Comparison of ENCODE assay signal across 9 cellular contexts in the genomic region with DNA sequence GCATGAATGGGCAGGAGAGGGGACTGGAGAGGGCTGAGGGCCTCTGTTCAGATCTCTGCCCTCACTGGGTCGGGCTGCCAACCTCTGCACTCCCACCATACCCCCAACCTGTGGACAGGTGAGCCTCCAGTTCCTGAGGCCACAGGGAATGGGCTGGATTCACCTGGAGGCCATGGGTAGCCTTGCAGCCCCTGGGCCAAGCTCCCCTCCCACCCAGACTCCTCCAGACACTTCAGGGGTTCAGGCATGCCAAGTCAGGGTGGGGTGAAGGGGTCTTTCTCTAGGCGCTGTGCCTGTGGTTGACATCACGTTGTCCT.
DNase-seq lines count a peak whose midpoint lies in the region; ATAC-seq, FAIRE-seq and TF ChIP-seq lines count a peak whose summit lies in the region.
"Had no signal": no experiment of that assay in that cellular context is flagged by ENCODE, and none has a peak within 500 bp of the region (broad histone marks: within the 10 kb centered on the region; RNA-seq: fewer than 3 reads in every experiment).

No MANE protein-coding gene starts in this region.

- dilution Hi-C loops in endothelial cell of umbilical vein (cut with MboI; ENCODE audit: extremely low pct_ligation_motif_present, low sequenced_read_pairs): no loop called here

- H3K27me3 ChIP-seq in AG04450 (ENCODE audit: control insufficient read depth, insufficient read depth, low read length) (no peaks in the 10 kb centered on the region), PC-3 (ENCODE audit: low read length) (no peaks in the 10 kb centered on the region), endothelial cell of umbilical vein (ENCODE audit: control insufficient read depth in 2 of 2, insufficient read depth in 2 of 2, low read length in 2 of 2) (no peaks in the 10 kb centered on the region), osteoblast (ENCODE audit: insufficient read depth, low read length) (no peaks in the 10 kb centered on the region)

- peak; percentile 1 for TF ChIP-seq POLR2A in endothelial cell of umbilical vein (IDR thresholded peaks at IDR 0.05; ENCODE audit: low read depth, low read length)

- H3K9ac ChIP-seq in PC-3 (ENCODE audit: low read length) (peak overlapping the region; percentile 46), endothelial cell of umbilical vein (replicated peaks; ENCODE audit: extremely low read depth, insufficient read depth, low read length) (peak overlapping the region; percentile 48)

- BruUV-seq in PC-3 (replicated peaks; lab: Mats Ljungman, UMichigan) (TSS peak; percentile 52), endothelial cell of umbilical vein (replicated peaks; lab: Mats Ljungman, UMichigan) (no TSS peak), OCI-LY7 (replicated peaks; lab: Mats Ljungman, UMichigan) (no TSS peak)

- H3K9me1 ChIP-seq in endothelial cell of umbilical vein (replicated peaks; ENCODE audit: control insufficient read depth, extremely low read depth, insufficient read depth, low read length): no peaks in the 10 kb centered on the region

- intact Hi-C loops in PC-3 (cut with micrococcal nuclease): no loop called here
- intact Hi-C loops in endothelial cell of umbilical vein (cut with micrococcal nuclease): no loop called here
- intact Hi-C loops in OCI-LY7 (cut with micrococcal nuclease; ENCODE audit: unreplicated experiment): no loop called here

- CTCF ChIA-PET in AG04450 (lab: Charles Lee): interaction anchor here (1.3 kb wide), 1 partner anchor 11 kb away, joined by 4 read pairs; no protein-coding TSS in a partner anchor
- CTCF ChIA-PET in PC-3 (lab: Charles Lee): interaction anchor here (0.6 to 1.9 kb wide), 6 partner anchors 24 to 702 kb away, joined by 3 to 22 read pairs (median 4); no protein-coding TSS in a partner anchor
- CTCF ChIA-PET in endothelial cell of umbilical vein (lab: Charles Lee): interaction anchor here (0.5 to 1.9 kb wide), 8 partner anchors 8 to 1102 kb away, joined by 3 to 13 read pairs (median 4); no protein-coding TSS in a partner anchor
- CTCF ChIA-PET in OCI-LY7 (lab: Charles Lee; ENCODE audit: unreplicated experiment): interaction anchor here (1.2 kb wide), 1 partner anchor 51 kb away, joined by 3 read pairs; no protein-coding TSS in a partner anchor

- H3K36me3 ChIP-seq in PC-3 (ENCODE audit: low read depth, low read length) (peaks cover 9% of the 10 kb centered on the region; the same call in 1 of the 2 replicates), endothelial cell of umbilical vein (ENCODE audit: control insufficient read depth in 2 of 2, extremely low read depth in 1 of 2, insufficient read depth in 2 of 2, low read length in 2 of 2) (no peaks in the 10 kb centered on the region), osteoblast (ENCODE audit: insufficient read depth, low read length) (peaks cover 9% of the 10 kb centered on the region), OCI-LY7 (ENCODE audit: insufficient read depth, low read length) (no peaks in the 10 kb centered on the region)

- H3K27ac ChIP-seq in AG04450 (ENCODE audit: low read depth, low read length) (peak overlapping the region; percentile 91), PC-3 (ENCODE audit: low read length) (peak overlapping the region; percentile 77), endothelial cell of umbilical vein (ENCODE audit: insufficient read depth, low read depth, low read length) (peak overlapping the region; percentile 88), osteoblast (ENCODE audit: low read depth, low read length) (peak overlapping the region; percentile 94), OCI-LY7 (ENCODE audit: low read depth, low read length, poor library complexity, severe bottlenecking) (no peak overlapping the region)

- FAIRE-seq in endothelial cell of umbilical vein (lab: Jason Lieb, UNC): no peak

- H4K20me1 ChIP-seq in PC-3 (ENCODE audit: low read length) (no peaks in the 10 kb centered on the region), endothelial cell of umbilical vein (replicated peaks; ENCODE audit: control insufficient read depth, extremely low read depth, insufficient read depth, low read length) (no peaks in the 10 kb centered on the region), osteoblast (ENCODE audit: insufficient read depth, low read length) (peaks cover 2% of the 10 kb centered on the region), OCI-LY7 (ENCODE audit: insufficient read depth, low read length) (no peaks in the 10 kb centered on the region)

- H3K4me1 ChIP-seq in PC-3 (ENCODE audit: insufficient read depth, low read length) (peaks cover 62% of the 10 kb centered on the region), endothelial cell of umbilical vein (ENCODE audit: control insufficient read depth, extremely low read depth, insufficient read depth, low read length) (peaks cover 84% of the 10 kb centered on the region), osteoblast (ENCODE audit: insufficient read depth, low read length) (peaks cover 74% of the 10 kb centered on the region), OCI-LY7 (ENCODE audit: insufficient read depth, low read length, poor library complexity, severe bottlenecking) (peaks cover 39% of the 10 kb centered on the region)

- H3K9me2 ChIP-seq in PC-3 (replicated peaks; ENCODE audit: low read length): no peaks in the 10 kb centered on the region
- H3K9me2 ChIP-seq in OCI-LY7 (ENCODE audit: insufficient read depth, low read length): no peaks in the 10 kb centered on the region

- H3K9me3 ChIP-seq in AG04450 (ENCODE audit: control insufficient read depth, insufficient read depth, low read length) (no peaks in the 10 kb centered on the region), PC-3 (ENCODE audit: low read length) (no peaks in the 10 kb centered on the region), endothelial cell of umbilical vein (replicated peaks; ENCODE audit: control insufficient read depth, insufficient read depth, low read length) (no peaks in the 10 kb centered on the region), osteoblast (ENCODE audit: low read depth, low read length) (no peaks in the 10 kb centered on the region), OCI-LY7 (ENCODE audit: low read length) (no peaks in the 10 kb centered on the region)

- H3K4me2 ChIP-seq in PC-3 (ENCODE audit: low read length) (peak overlapping the region; percentile 48), endothelial cell of umbilical vein (ENCODE audit: insufficient read depth, low read length) (peak overlapping the region; percentile 3), osteoblast (ENCODE audit: insufficient read depth, low read length) (peak overlapping the region; percentile 44), OCI-LY7 (ENCODE audit: low read length) (no peak overlapping the region)

- no peak for ATAC-seq in PC-3
- ATAC-seq in HG03565 (IDR thresholded peaks at IDR 0.05; ENCODE audit: unreplicated experiment): no peak
- ATAC-seq in GM18909 (IDR thresholded peaks at IDR 0.05; ENCODE audit: poor library complexity, unreplicated experiment): no peak

- H2AFZ ChIP-seq in PC-3 (ENCODE audit: low read length) (no peak overlapping the region), endothelial cell of umbilical vein (ENCODE audit: low read depth, low read length) (no peak overlapping the region), osteoblast (ENCODE audit: low read length) (no peak overlapping the region), OCI-LY7 (ENCODE audit: low read length) (no peak overlapping the region)

- POLR2A ChIA-PET in AG04450 (lab: Yijun Ruan, JAX): interaction anchor here (1.0 kb wide), 1 partner anchor 8 kb away, joined by 3 read pairs; no protein-coding TSS in a partner anchor
- POLR2A ChIA-PET in PC-3 (lab: Charles Lee; ENCODE audit: unreplicated experiment): interaction anchor here (0.7 to 1.6 kb wide), 4 partner anchors 8 to 344 kb away, joined by 3 to 8 read pairs (median 6); no protein-coding TSS in a partner anchor
- POLR2A ChIA-PET in endothelial cell of umbilical vein (lab: Charles Lee): interaction anchor here (1.0 kb wide), 1 partner anchor 8 kb away, joined by 3 read pairs; no protein-coding TSS in a partner anchor
- POLR2A ChIA-PET in OCI-LY7 (lab: Charles Lee): no interaction called here

- H3F3A ChIP-seq in PC-3 (ENCODE audit: low read length, unreplicated experiment): peaks cover 5% of the 10 kb centered on the region

- no peak for TF ChIP-seq CTCF in AG04450 (IDR thresholded peaks at IDR 0.05; ENCODE audit: low read depth, low read length)
- no peak for TF ChIP-seq CTCF in PC-3 (conservative IDR thresholded peaks at IDR 0.05; ENCODE audit: low read depth, low read length)
- no peak for TF ChIP-seq CTCF in endothelial cell of umbilical vein (IDR thresholded peaks at IDR 0.05; ENCODE audit: extremely low read depth in 1 of 2, insufficient read depth in 1 of 2, low read depth in 1 of 2, low read length in 2 of 2)
- TF ChIP-seq CTCF in osteoblast (IDR thresholded peaks at IDR 0.05; ENCODE audit: extremely low read depth, low read depth, low read length): no peak
- TF ChIP-seq CTCF in OCI-LY7 (conservative IDR thresholded peaks at IDR 0.05; ENCODE audit: low read length): no peak

- DNase-seq in AG04450 (ENCODE audit: low read depth, low spot score) (no peak), PC-3 (no peak), endothelial cell of umbilical vein (ENCODE audit: low read depth, low spot score) (no peak), osteoblast (ENCODE audit: insufficient read length, low spot score, missing footprints) (no peak), OCI-LY7 (ENCODE audit: low spot score) (no peak), NCI-H2081 (lab: John Stamatoyannopoulos, UW) (no peak)
- DNase-seq: amniotic stem cell had no signal

- H3K4me3 ChIP-seq in AG04450 (ENCODE audit: low read depth, low read length): no peak overlapping the region
- peak overlapping the region; percentile 2 for H3K4me3 ChIP-seq in PC-3 (ENCODE audit: low read length)
- H3K4me3 ChIP-seq in endothelial cell of umbilical vein (replicated peaks in 1 of 3; ENCODE audit: insufficient read depth in 1 of 3, low read depth in 1 of 3, low read length in 3 of 3): no peak overlapping the region
- no peak overlapping the region for H3K4me3 ChIP-seq in osteoblast (ENCODE audit: insufficient read depth, low read length)
- H3K4me3 ChIP-seq in OCI-LY7 (ENCODE audit: low read depth, low read length, poor library complexity, severe bottlenecking): no peak overlapping the region

- H3K79me2 ChIP-seq in PC-3 (ENCODE audit: low read length): peaks cover 43% of the 10 kb centered on the region
- peaks cover 6% of the 10 kb centered on the region for H3K79me2 ChIP-seq in endothelial cell of umbilical vein (ENCODE audit: control insufficient read depth, insufficient read depth, low read length)
- H3K79me2 ChIP-seq in osteoblast (ENCODE audit: insufficient read depth, low read length): peaks cover 76% of the 10 kb centered on the region
- H3K79me2 ChIP-seq in OCI-LY7 (ENCODE audit: insufficient read depth, low read depth, low read length): no peaks in the 10 kb centered on the region

TF ChIP-seq in endothelial cell of umbilical vein, 7 proteins besides CTCF, POLR2A, EP300 and RAD21 (continues in another document):
- TF ChIP-seq, protein P1, sequence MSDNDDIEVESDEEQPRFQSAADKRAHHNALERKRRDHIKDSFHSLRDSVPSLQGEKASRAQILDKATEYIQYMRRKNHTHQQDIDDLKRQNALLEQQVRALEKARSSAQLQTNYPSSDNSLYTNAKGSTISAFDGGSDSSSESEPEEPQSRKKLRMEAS (IDR thresholded peaks at IDR 0.05; ENCODE audit: insufficient read depth, insufficient read length): no peak
- TF ChIP-seq MYC (IDR thresholded peaks at IDR 0.05; ENCODE audit: low read depth, low read length) (no peak), JUN (IDR thresholded peaks at IDR 0.05; ENCODE audit: borderline replicate concordance, insufficient read depth, insufficient read length, low read depth) (no peak)
